12 cellular contexts compared by ENCODE assay signal in the genomic region with DNA sequence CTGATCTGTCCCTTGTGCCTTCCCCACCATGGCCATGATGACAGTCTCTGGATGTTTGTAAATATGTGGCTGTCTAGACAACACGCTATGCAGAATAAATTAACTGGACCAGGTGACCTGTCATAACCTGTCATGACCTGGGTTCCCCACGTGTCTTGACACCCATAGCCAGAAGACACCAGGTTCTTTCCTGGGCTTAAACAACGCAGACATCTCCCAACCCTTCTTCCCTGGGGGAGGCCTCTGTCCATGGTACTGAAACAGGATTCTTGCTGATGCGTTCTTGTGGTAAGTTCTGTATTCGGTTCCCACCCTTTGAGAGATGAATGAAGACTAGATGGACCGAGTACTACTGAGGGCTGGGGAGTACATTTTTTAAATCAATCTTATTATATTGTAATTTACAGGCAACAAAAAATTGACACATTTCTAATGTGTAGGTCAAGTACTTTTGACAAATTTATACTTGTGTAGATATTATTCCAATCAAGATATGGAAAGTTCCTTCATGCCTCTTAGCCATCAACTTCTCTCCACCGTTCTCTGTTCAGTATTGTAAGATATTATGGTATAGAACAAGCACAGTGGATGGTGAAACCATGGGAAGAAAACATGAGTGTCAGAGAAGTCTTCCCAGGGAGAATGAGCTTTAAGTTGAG.
A peak's percentile ranks its signal among the peaks of the same experiment; 100 is the strongest.
DNase-seq lines count a peak whose midpoint lies in the region; ATAC-seq and TF ChIP-seq lines count a peak whose summit lies in the region.
"Had no signal": no experiment of that assay in that cellular context is flagged by ENCODE, and none has a peak within 500 bp of the region (broad histone marks: within the 10 kb centered on the region; RNA-seq: fewer than 3 reads in every experiment).

No MANE protein-coding gene starts in this region.

- TF ChIP-seq POLR2A in spleen (IDR thresholded peaks at IDR 0.05), result no peak

- no peak for TF ChIP-seq CTCF in epithelial cell of esophagus (IDR thresholded peaks at IDR 0.05; ENCODE audit: insufficient read depth, low read depth, low read length, missing control alignments)
- TF ChIP-seq CTCF in spleen (IDR thresholded peaks at IDR 0.05 in 8 of 11, conservative IDR thresholded peaks at IDR 0.05 in 3 of 11), result no peak
- no peak for TF ChIP-seq CTCF in GM13976 (IDR thresholded peaks at IDR 0.05; ENCODE audit: borderline replicate concordance, control extremely low read depth, extremely low read depth, insufficient read depth, missing control alignments)

- H3K9me3 Mint-ChIP-seq in activated CD4-positive, alpha-beta T cell treated with anti-CD3 and anti-CD28 coated beads for 36 hours (ENCODE audit: low read depth), result peaks cover 7% of the 10 kb centered on the region

- WGBS in spleen, 5 donors, result 35 to 42% (median 40%) methylated on average over 7 of the region's 7 CpGs

- H3K27me3 Mint-ChIP-seq in activated CD4-positive, alpha-beta T cell treated with anti-CD3 and anti-CD28 coated beads for 36 hours, result peaks cover 18% of the 10 kb centered on the region

- DNase-seq in activated CD4-positive, alpha-beta T cell treated with anti-CD3 and anti-CD28 coated beads for 36 hours, result peak; percentile 25
- no peak for DNase-seq in activated CD4-positive, alpha-beta T cell treated with anti-CD3 and anti-CD28 coated beads, Interleukin-2, amount 50 U/mL, for 48 hours
- peak; percentile 5 for DNase-seq in OCI-M1 (lab: John Stamatoyannopoulos, UW)
- peak; percentile 45 for DNase-seq in epithelial cell of esophagus (ENCODE audit: low read depth)
- DNase-seq in non-pigmented ciliary epithelial cell (ENCODE audit: low read depth), result peak; percentile 6
- DNase-seq in spleen, result no peak
- DNase-seq in GM13976 (ENCODE audit: low spot score), result no peak
- no peak for DNase-seq in 8988T
- DNase-seq: activated gamma-delta T cell treated with Interleukin-2 at 50 U/mL for 16 hours, AML-193, NCI-H1436 had no signal

- no peaks in the 10 kb centered on the region for H3K36me3 Mint-ChIP-seq in activated CD4-positive, alpha-beta T cell treated with anti-CD3 and anti-CD28 coated beads for 36 hours (ENCODE audit: low read depth)

- H3K4me1 Mint-ChIP-seq in activated CD4-positive, alpha-beta T cell treated with anti-CD3 and anti-CD28 coated beads for 36 hours, result peaks cover 8% of the 10 kb centered on the region

- H3K27me3 ChIP-seq in spleen (replicated peaks in 1 of 7), result peaks cover 0 to 25% (median 0%) of the 10 kb centered on the region in 7 donors
- H3K27me3 ChIP-seq: neutrophil had no signal

- CTCF ChIA-PET in activated CD4-positive, alpha-beta T cell treated with anti-CD3 and anti-CD28 coated beads for 36 hours (lab: Charles Lee), result no interaction called here

- peaks cover 0 to 17% (median 7%) of the 10 kb centered on the region in 8 donors for H3K9me3 ChIP-seq in spleen
- H3K9me3 ChIP-seq: neutrophil had no signal

- no peak overlapping the region for H3K27ac Mint-ChIP-seq in activated CD4-positive, alpha-beta T cell treated with anti-CD3 and anti-CD28 coated beads for 36 hours

- H3K4me1 ChIP-seq in spleen, result no peaks in the 10 kb centered on the region

- no peak overlapping the region for H3K4me3 Mint-ChIP-seq in activated CD4-positive, alpha-beta T cell treated with anti-CD3 and anti-CD28 coated beads for 36 hours

- no peak for ATAC-seq in activated CD4-positive, alpha-beta T cell treated with anti-CD3 and anti-CD28 coated beads for 36 hours

- no peaks in the 10 kb centered on the region for H3K36me3 ChIP-seq in spleen
- H3K36me3 ChIP-seq: neutrophil had no signal

- H3K27ac ChIP-seq in spleen, result no peak overlapping the region
- H3K27ac ChIP-seq: neutrophil had no signal

- intact Hi-C loops in activated CD4-positive, alpha-beta T cell treated with anti-CD3 and anti-CD28 coated beads for 36 hours (cut with DNase I, micrococcal nuclease), result no loop called here
- intact Hi-C loops in spleen (cut with DNase I; ENCODE audit: low total_unique reads), result no loop called here

- POLR2A ChIA-PET in activated CD4-positive, alpha-beta T cell treated with anti-CD3 and anti-CD28 coated beads for 36 hours (lab: Charles Lee), result no interaction called here

- in situ Hi-C loops in GM13976 (cut with MboI; ENCODE audit: low sequenced_read_pairs, unreplicated experiment), result no loop called here

- H3K4me3 ChIP-seq in epithelial cell of esophagus (ENCODE audit: low read length) (no peak overlapping the region), spleen (no peak overlapping the region)

Comparison
In these comparisons a context has a peak if more than half of its experiments do, and no peak if none do; other contexts are left out.
1. DNase-seq: peak in activated CD4-positive, alpha-beta T cell treated with anti-CD3 and anti-CD28 coated beads for 36 hours (single experiment), OCI-M1 (single experiment), epithelial cell of esophagus (single experiment) and non-pigmented ciliary epithelial cell (single experiment); none in activated CD4-positive, alpha-beta T cell treated with anti-CD3 and anti-CD28 coated beads, Interleukin-2, amount 50 U/mL, for 48 hours (0 of 2), spleen (single experiment), GM13976 (single experiment) and 8988T (single experiment).